ENCODE assay signal across 17 cellular contexts in genomic region chr5:93349613-93350012, GRCh38.
A peak's percentile ranks its signal among the peaks of the same experiment; 100 is the strongest.
DNase-seq lines count a peak whose midpoint lies in the region; ATAC-seq and TF ChIP-seq lines count a peak whose summit lies in the region.
"Had no signal": no experiment of that assay in that cellular context is flagged by ENCODE, and none has a peak within 500 bp of the region (broad histone marks: within the 10 kb centered on the region; RNA-seq: fewer than 3 reads in every experiment).

No MANE protein-coding gene starts in this region.

- intact Hi-C loops in sciatic nerve (cut with DNase I), result no loop called here
- intact Hi-C loops in vagina (cut with DNase I), result no loop called here

- DNase-seq in COLO668 (lab: John Stamatoyannopoulos, UW; ENCODE audit: unreplicated experiment) (peak; percentile 7), HS-5 (ENCODE audit: low read depth) (peak; percentile 35), astrocyte of the cerebellum (ENCODE audit: low read depth) (peak; percentile 47), iris pigment epithelial cell (ENCODE audit: low read depth) (peak; percentile 82), HT-29 (ENCODE audit: low spot score) (no peak), sciatic nerve (ENCODE audit: low spot score) (no peak), vagina (ENCODE audit: extremely low spot score in 2 of 2) (no peak)
- DNase-seq: activated CD4-positive, alpha-beta T cell treated with anti-CD3 and anti-CD28 coated beads, Interleukin-2, amount 10 ng/mL, durations not matched to agents 7 days and 5 days; caudate nucleus; esophagus squamous epithelium; immature natural killer cell; NCI-H2081 treated with DMSO at 0.1 percent for 48 hours; posterior cingulate gyrus; stimulated activated CD4-positive, alpha-beta T cell treated with anti-CD3 and anti-CD28 coated beads, Interleukin-4, amount 100 ng/mL, for 24 hours; stimulated activated naive CD8-positive, alpha-beta T cell treated with anti-CD3 and anti-CD28 coated beads, Interleukin-15, Interleukin-2, amounts not matched to agents 100 U/mL and 50 U/mL, for 24 hours had no signal

- H3K36me3 ChIP-seq in vagina, result no peaks in the 10 kb centered on the region
- H3K36me3 ChIP-seq: BLaER1 treated with 17β-estradiol and CSF1 and Interleukin-3, amounts not matched to agents 10 nM and 100 nM; esophagus squamous epithelium had no signal

- H3K27ac ChIP-seq in vagina, result no peak overlapping the region
- H3K27ac ChIP-seq: BLaER1 treated with 17β-estradiol and CSF1 and Interleukin-3, amounts not matched to agents 10 nM and 100 nM; esophagus squamous epithelium had no signal

- ATAC-seq in HG03378 (IDR thresholded peaks at IDR 0.05; ENCODE audit: unreplicated experiment) (no peak), sciatic nerve (no peak)
- ATAC-seq: stimulated activated naive CD8-positive, alpha-beta T cell treated with anti-CD3 and anti-CD28 coated beads, Interleukin-15, Interleukin-2, amounts not matched to agents 100 U/mL and 50 U/mL, for 24 hours had no signal

- H3K4me1 ChIP-seq in vagina, result no peaks in the 10 kb centered on the region
- H3K4me1 ChIP-seq: BLaER1 treated with 17β-estradiol and CSF1 and Interleukin-3, amounts not matched to agents 10 nM and 100 nM; esophagus squamous epithelium had no signal

- no peaks in the 10 kb centered on the region for H3K27me3 ChIP-seq in vagina
- H3K27me3 ChIP-seq: esophagus squamous epithelium had no signal

- no peaks in the 10 kb centered on the region for H3K9me3 ChIP-seq in vagina
- H3K9me3 ChIP-seq: BLaER1 treated with 17β-estradiol and CSF1 and Interleukin-3, amounts not matched to agents 10 nM and 100 nM; esophagus squamous epithelium had no signal

- no peak for TF ChIP-seq POLR2A in vagina (IDR thresholded peaks at IDR 0.05)

- H3K4me3 ChIP-seq in astrocyte of the cerebellum (ENCODE audit: low read depth, low read length) (no peak overlapping the region), vagina (no peak overlapping the region)
- H3K4me3 ChIP-seq: BLaER1 treated with 17β-estradiol and CSF1 and Interleukin-3, amounts not matched to agents 10 nM and 100 nM; esophagus squamous epithelium had no signal

- in situ Hi-C loops in astrocyte of the cerebellum (cut with HindIII; ENCODE audit: low sequenced_read_pairs), result no loop called here

- TF ChIP-seq CTCF in astrocyte of the cerebellum (IDR thresholded peaks at IDR 0.05; ENCODE audit: low read depth, low read length, missing control alignments) (no peak), vagina (IDR thresholded peaks at IDR 0.05) (no peak)

Comparison
In these comparisons a context has a peak if more than half of its experiments do, and no peak if none do; other contexts are left out.
1. DNase-seq: peak in COLO668 (single experiment), HS-5 (single experiment), astrocyte of the cerebellum (single experiment) and iris pigment epithelial cell (single experiment); none in HT-29 (single experiment), sciatic nerve (single experiment) and vagina (0 of 2).